ENCODE assay signal across 8 cellular contexts in the genomic region with DNA sequence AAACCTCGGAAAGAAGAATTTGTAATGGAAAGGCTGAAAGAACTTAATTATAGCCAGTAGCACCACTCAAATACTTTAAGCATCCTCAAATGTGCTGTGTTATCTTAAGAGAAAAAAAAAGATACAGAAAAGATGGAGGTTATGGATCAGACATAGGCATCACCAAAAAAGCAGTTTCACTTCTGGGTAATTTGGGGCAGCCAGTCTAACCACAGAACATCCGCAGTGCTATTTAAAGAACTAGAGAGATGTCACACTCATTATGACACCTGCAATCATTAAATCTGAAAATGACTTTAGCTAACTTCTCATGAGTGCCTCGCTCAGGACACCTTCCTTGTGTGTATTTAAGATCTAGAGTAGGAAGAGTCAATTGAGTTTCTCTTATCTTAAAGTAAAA.
DNase-seq lines count a peak whose midpoint lies in the region; ATAC-seq lines count a peak whose summit lies in the region.

No MANE protein-coding gene starts in this region.

- H3K36me3 Mint-ChIP-seq in activated T-cell treated with anti-CD3 and anti-CD28 coated beads, Interleukin-2, amount 50 U/mL, for 24 hours (ENCODE audit: low read depth): no peaks in the 10 kb centered on the region

- peaks cover 0 to 16% (median 0%) of the 10 kb centered on the region in 11 experiments; a peak in 4 of 22 replicates for H3K27me3 ChIP-seq in BLaER1 treated with 17β-estradiol and CSF1 and Interleukin-3, amounts not matched to agents 10 nM and 100 nM
- H3K27me3 ChIP-seq in right cardiac atrium (ENCODE audit: control insufficient read depth, insufficient read depth): no peaks in the 10 kb centered on the region

- no peaks in the 10 kb centered on the region for H4K20me1 ChIP-seq in BLaER1 treated with 17β-estradiol and CSF1 and Interleukin-3, amounts not matched to agents 10 nM and 100 nM

- peak; percentile 86 for ATAC-seq in GM19372 (IDR thresholded peaks at IDR 0.05; ENCODE audit: low read depth, unreplicated experiment)
- ATAC-seq in HG03342 (IDR thresholded peaks at IDR 0.05; ENCODE audit: unreplicated experiment): peak; percentile 96
- ATAC-seq in right cardiac atrium: no peak

- peak overlapping the region; percentile 56 for H3K27ac Mint-ChIP-seq in activated T-cell treated with anti-CD3 and anti-CD28 coated beads, Interleukin-2, amount 50 U/mL, for 24 hours

- peak overlapping the region in 1 of 11 experiments; percentile 44; a peak in 2 of 22 replicates for H3K9ac ChIP-seq in BLaER1 treated with 17β-estradiol and CSF1 and Interleukin-3, amounts not matched to agents 10 nM and 100 nM

- WGBS in right cardiac atrium: 60% methylated on average over 3 of the region's 3 CpGs

- intact Hi-C loops in right cardiac atrium (cut with DNase I): no loop called here

- no peaks in the 10 kb centered on the region for H3K36me3 ChIP-seq in BLaER1 treated with 17β-estradiol and CSF1 and Interleukin-3, amounts not matched to agents 10 nM and 100 nM

- H3K4me1 Mint-ChIP-seq in activated T-cell treated with anti-CD3 and anti-CD28 coated beads, Interleukin-2, amount 50 U/mL, for 24 hours (ENCODE audit: low read depth): peaks cover 50% of the 10 kb centered on the region

- peaks cover 8% of the 10 kb centered on the region for H3K27me3 Mint-ChIP-seq in activated T-cell treated with anti-CD3 and anti-CD28 coated beads, Interleukin-2, amount 50 U/mL, for 24 hours

- H3K4me2 ChIP-seq in BLaER1 treated with 17β-estradiol and CSF1 and Interleukin-3, amounts not matched to agents 10 nM and 100 nM: peak overlapping the region; percentile 45 to 85 (median 64); a peak in 21 of 22 replicates

- peak overlapping the region; percentile 47 for H3K4me3 Mint-ChIP-seq in activated T-cell treated with anti-CD3 and anti-CD28 coated beads, Interleukin-2, amount 50 U/mL, for 24 hours

- H3K4me3 ChIP-seq in BLaER1 treated with 17β-estradiol and CSF1 and Interleukin-3, amounts not matched to agents 10 nM and 100 nM: peak overlapping the region in 2 of 10 experiments; percentile 11 to 12; a peak in 2 of 20 replicates
- H3K4me3 ChIP-seq in right cardiac atrium (ENCODE audit: low read length): no peak overlapping the region

- H3K9me3 ChIP-seq in BLaER1 treated with 17β-estradiol and CSF1 and Interleukin-3, amounts not matched to agents 10 nM and 100 nM (replicated peaks in 1 of 11): peaks cover 0 to 12% (median 0%) of the 10 kb centered on the region in 11 experiments; a peak in 2 of 22 replicates
- no peaks in the 10 kb centered on the region for H3K9me3 ChIP-seq in right cardiac atrium (ENCODE audit: control insufficient read depth, low read length)

- peaks cover 40 to 62% (median 53%) of the 10 kb centered on the region in 10 experiments for H3K4me1 ChIP-seq in BLaER1 treated with 17β-estradiol and CSF1 and Interleukin-3, amounts not matched to agents 10 nM and 100 nM
- no peaks in the 10 kb centered on the region for H3K4me1 ChIP-seq in right cardiac atrium (ENCODE audit: control insufficient read depth, insufficient read depth, low read length)

- H3K9me3 Mint-ChIP-seq in activated T-cell treated with anti-CD3 and anti-CD28 coated beads, Interleukin-2, amount 50 U/mL, for 24 hours: no peaks in the 10 kb centered on the region

- no peak for DNase-seq in activated T-cell treated with anti-CD3 and anti-CD28 coated beads, Interleukin-2, amount 50 U/mL, for 24 hours
- DNase-seq in right cardiac atrium (no peak), H4 (ENCODE audit: low spot score) (no peak), hypothalamus (lab: John Stamatoyannopoulos, UW) (no peak), kidney tubule cell (ENCODE audit: low spot score) (no peak)

- H3K27ac ChIP-seq in BLaER1 treated with 17β-estradiol and CSF1 and Interleukin-3, amounts not matched to agents 10 nM and 100 nM: peak overlapping the region in 4 of 11 experiments; percentile 45 to 56 (median 52); a peak in 4 of 22 replicates
- H3K27ac ChIP-seq in right cardiac atrium (ENCODE audit: low read length): no peak overlapping the region

Comparison
In these comparisons a context has a peak if more than half of its experiments do, and no peak if none do; other contexts are left out.
1. ATAC-seq: peak in GM19372 (single experiment) and HG03342 (single experiment); none in right cardiac atrium (0 of 2).